ENCODE assay signal across 27 cellular contexts in genomic region chr1:37315236-37315870, GRCh38.
DNase-seq lines count a peak whose midpoint lies in the region; ATAC-seq and TF ChIP-seq lines count a peak whose summit lies in the region.
"Had no signal": no experiment of that assay in that cellular context is flagged by ENCODE, and none has a peak within 500 bp of the region (broad histone marks: within the 10 kb centered on the region; RNA-seq: fewer than 3 reads in every experiment).

No MANE protein-coding gene starts in this region.

- H3K79me1 ChIP-seq in mesenchymal stem cell (replicated peaks; ENCODE audit: low read length, poor library complexity, severe bottlenecking), result no peaks in the 10 kb centered on the region

- H3K14ac ChIP-seq in mesenchymal stem cell (ENCODE audit: low read length in 2 of 2), result no peak overlapping the region

- H3K4me1 Mint-ChIP-seq in endodermal cell (peaks cover 26% of the 10 kb centered on the region), progenitor cell of endocrine pancreas (ENCODE audit: low read depth) (peaks cover 2% of the 10 kb centered on the region)

- 0 to 30% methylated on average over 1 to 4 of the region's 5 CpGs for whole genome bisulfite sequencing in endodermal cell (ENCODE audit: insufficient coverage in 1 of 2, insufficient read length in 1 of 2), 2 experiments
- WGBS in mesenchymal stem cell, result 53% methylated on average over 2 of the region's 5 CpGs

- H3K9me3 Mint-ChIP-seq in endodermal cell, result no peaks in the 10 kb centered on the region
- H3K9me3 Mint-ChIP-seq in progenitor cell of endocrine pancreas (ENCODE audit: low read depth), result no peaks in the 10 kb centered on the region
- H3K9me3 Mint-ChIP-seq: activated CD8-positive, alpha-beta T cell treated with anti-CD3 and anti-CD28 coated beads for 36 hours; activated T-helper 1 cell treated with anti-CD3 and anti-CD28 coated beads, Interleukin-12 subunit alpha, Interleukin-12 subunit beta, Interleukin-2, Interleukin-4 antibody, amounts not matched to agents 30 ng/mL and 10 ng/mL and 1 ng/mL, durations not matched to agents 14 hours and 24 hours and 36 hours; effector memory CD8-positive, alpha-beta T cell; natural killer cell treated with Interleukin-12 subunit alpha and Interleukin-12 subunit beta and Interleukin-15 and Interleukin-18, amount 100 ng/mL, for 72 hours; stimulated activated memory B cell treated with anti-CD40 and anti-IgM and Interleukin-4, amounts not matched to agents 10 μg/mL and 1 μg/mL and 100 μg/mL, for 72 hours; type B pancreatic cell had no signal

- H3K27ac ChIP-seq in endodermal cell (ENCODE audit: low read depth, low read length), result no peak overlapping the region
- H3K27ac ChIP-seq in mesenchymal stem cell (ENCODE audit: low read length, poor library complexity, severe bottlenecking), result no peak overlapping the region
- H3K27ac ChIP-seq: C4-2B had no signal

- H3K4ac ChIP-seq in mesenchymal stem cell (ENCODE audit: low read depth in 1 of 2, low read length in 2 of 2), result no peak overlapping the region

- H3K36me3 ChIP-seq in endodermal cell (ENCODE audit: control insufficient read depth, insufficient read depth, low read length) (no peaks in the 10 kb centered on the region), mesenchymal stem cell (ENCODE audit: control insufficient read depth in 1 of 2, insufficient read depth in 2 of 2, low read depth in 1 of 2, low read length in 2 of 2) (no peaks in the 10 kb centered on the region)

- TF ChIP-seq CTCF in endodermal cell (conservative IDR thresholded peaks at IDR 0.05) (no peak), progenitor cell of endocrine pancreas (IDR thresholded peaks at IDR 0.05; ENCODE audit: unreplicated experiment) (no peak)

- H3K27me3 Mint-ChIP-seq in endodermal cell (ENCODE audit: insufficient read depth), result peaks cover 18% of the 10 kb centered on the region
- H3K27me3 Mint-ChIP-seq in progenitor cell of endocrine pancreas, result peaks cover 74% of the 10 kb centered on the region

- no peak overlapping the region for H3K4me2 ChIP-seq in mesenchymal stem cell (ENCODE audit: low read length, poor library complexity, severe bottlenecking)

- no peak overlapping the region for H2BK120ac ChIP-seq in mesenchymal stem cell (ENCODE audit: low read depth, low read length)

- H3K4me3 ChIP-seq in endodermal cell (ENCODE audit: low read length) (no peak overlapping the region), mesenchymal stem cell (ENCODE audit: insufficient read depth in 1 of 2, low read depth in 1 of 2, low read length in 2 of 2) (no peak overlapping the region)

- H2BK5ac ChIP-seq in mesenchymal stem cell (ENCODE audit: low read depth, low read length, poor library complexity, severe bottlenecking), result no peak overlapping the region

- H3K9me3 ChIP-seq in endodermal cell (ENCODE audit: control insufficient read depth, low read length) (no peaks in the 10 kb centered on the region), mesenchymal stem cell (ENCODE audit: control insufficient read depth, low read length) (no peaks in the 10 kb centered on the region)

- ATAC-seq in GM21786 (IDR thresholded peaks at IDR 0.05; ENCODE audit: unreplicated experiment) (no peak), GM18498 (IDR thresholded peaks at IDR 0.05; ENCODE audit: unreplicated experiment) (no peak)
- ATAC-seq: activated CD8-positive, alpha-beta T cell treated with anti-CD3 and anti-CD28 coated beads for 36 hours; effector memory CD8-positive, alpha-beta T cell; HepG2; natural killer cell treated with Interleukin-12 subunit alpha and Interleukin-12 subunit beta and Interleukin-15 and Interleukin-18, amount 100 ng/mL, for 72 hours; stimulated activated memory B cell treated with anti-CD40 and anti-IgM and Interleukin-4, amounts not matched to agents 10 μg/mL and 1 μg/mL and 100 μg/mL, for 72 hours had no signal

- H3K27ac Mint-ChIP-seq in endodermal cell (no peak overlapping the region), progenitor cell of endocrine pancreas (no peak overlapping the region)
- H3K27ac Mint-ChIP-seq: activated CD8-positive, alpha-beta T cell treated with anti-CD3 and anti-CD28 coated beads for 36 hours; activated T-helper 1 cell treated with anti-CD3 and anti-CD28 coated beads, Interleukin-12 subunit alpha, Interleukin-12 subunit beta, Interleukin-2, Interleukin-4 antibody, amounts not matched to agents 30 ng/mL and 10 ng/mL and 1 ng/mL, durations not matched to agents 14 hours and 24 hours and 36 hours; effector memory CD8-positive, alpha-beta T cell; HFFc6; natural killer cell treated with Interleukin-12 subunit alpha and Interleukin-12 subunit beta and Interleukin-15 and Interleukin-18, amount 100 ng/mL, for 72 hours; stimulated activated memory B cell treated with anti-CD40 and anti-IgM and Interleukin-4, amounts not matched to agents 10 μg/mL and 1 μg/mL and 100 μg/mL, for 72 hours; type B pancreatic cell had no signal

- no peak overlapping the region for H2BK15ac ChIP-seq in mesenchymal stem cell (ENCODE audit: low read depth, poor library complexity, severe bottlenecking)

- H3K27me3 ChIP-seq in endodermal cell (ENCODE audit: control insufficient read depth, insufficient read depth, low read length, poor library complexity, severe bottlenecking) (no peaks in the 10 kb centered on the region), mesenchymal stem cell (ENCODE audit: control insufficient read depth in 1 of 2, insufficient read depth in 1 of 2, low read length in 2 of 2) (peaks cover 13 to 63% of the 10 kb centered on the region in 2 experiments)

- H2AFZ ChIP-seq in mesenchymal stem cell (ENCODE audit: low read depth, low read length), result no peak overlapping the region

- H3K36me3 Mint-ChIP-seq in endodermal cell (ENCODE audit: low read depth), result no peaks in the 10 kb centered on the region
- no peaks in the 10 kb centered on the region for H3K36me3 Mint-ChIP-seq in progenitor cell of endocrine pancreas (ENCODE audit: insufficient read depth)
- H3K36me3 Mint-ChIP-seq: natural killer cell treated with Interleukin-12 subunit alpha and Interleukin-12 subunit beta and Interleukin-15 and Interleukin-18, amount 100 ng/mL, for 72 hours; stimulated activated memory B cell treated with anti-CD40 and anti-IgM and Interleukin-4, amounts not matched to agents 10 μg/mL and 1 μg/mL and 100 μg/mL, for 72 hours; type B pancreatic cell had no signal

- H3K18ac ChIP-seq in mesenchymal stem cell (ENCODE audit: low read depth in 1 of 2, low read length in 2 of 2), result no peak overlapping the region

- DNase-seq in NCI-H1417 (lab: John Stamatoyannopoulos, UW), result peak; percentile 9 to 83 (median 68)
- DNase-seq in NCI-H1417 treated with DMSO at 0.1 percent for 48 hours (lab: John Stamatoyannopoulos, UW), result no peak
- DNase-seq in NCI-H2081 (lab: John Stamatoyannopoulos, UW), result peak; percentile 58 to 78
- peak; percentile 74 for DNase-seq in endodermal cell
- no peak for DNase-seq in progenitor cell of endocrine pancreas (ENCODE audit: low spot score, unreplicated experiment)
- DNase-seq in mesenchymal stem cell, result no peak
- DNase-seq: 8988T; activated CD8-positive, alpha-beta memory T cell treated with anti-CD3 and anti-CD28 coated beads, Interleukin-2, amount 50 U/mL, for 48 hours; activated CD8-positive, alpha-beta T cell treated with anti-CD3 and anti-CD28 coated beads for 36 hours; activated naive CD4-positive, alpha-beta T cell treated with Interleukin-2 at 50 U/mL for 16 hours; cortex of kidney; DND-41; effector memory CD8-positive, alpha-beta T cell; HFFc6; MM.1S; NCI-H1694; NCI-H526; SIG-M5; substantia nigra had no signal

- H3K9ac ChIP-seq in endodermal cell (ENCODE audit: extremely low read depth, low read length, poor library complexity, severe bottlenecking), result no peak overlapping the region
- no peak overlapping the region for H3K9ac ChIP-seq in mesenchymal stem cell (ENCODE audit: low read length)

- H3K4me3 Mint-ChIP-seq in endodermal cell, result no peak overlapping the region
- no peak overlapping the region for H3K4me3 Mint-ChIP-seq in progenitor cell of endocrine pancreas (ENCODE audit: low read depth)
- H3K4me3 Mint-ChIP-seq: activated CD8-positive, alpha-beta T cell treated with anti-CD3 and anti-CD28 coated beads for 36 hours; activated T-helper 1 cell treated with anti-CD3 and anti-CD28 coated beads, Interleukin-12 subunit alpha, Interleukin-12 subunit beta, Interleukin-2, Interleukin-4 antibody, amounts not matched to agents 30 ng/mL and 10 ng/mL and 1 ng/mL, durations not matched to agents 14 hours and 24 hours and 36 hours; effector memory CD8-positive, alpha-beta T cell; HFFc6; natural killer cell treated with Interleukin-12 subunit alpha and Interleukin-12 subunit beta and Interleukin-15 and Interleukin-18, amount 100 ng/mL, for 72 hours; stimulated activated memory B cell treated with anti-CD40 and anti-IgM and Interleukin-4, amounts not matched to agents 10 μg/mL and 1 μg/mL and 100 μg/mL, for 72 hours; type B pancreatic cell had no signal

- H4K8ac ChIP-seq in mesenchymal stem cell (ENCODE audit: low read length), result no peak overlapping the region

- H3K23ac ChIP-seq in mesenchymal stem cell (ENCODE audit: low read length in 2 of 2), result no peak overlapping the region

- H2AK5ac ChIP-seq in mesenchymal stem cell (ENCODE audit: low read length, severe bottlenecking), result no peak overlapping the region

- H2BK12ac ChIP-seq in mesenchymal stem cell (ENCODE audit: low read length in 2 of 2), result no peak overlapping the region

- peaks cover 2% of the 10 kb centered on the region for H3K4me1 ChIP-seq in endodermal cell (ENCODE audit: control insufficient read depth, insufficient read depth, low read length)
- no peaks in the 10 kb centered on the region for H3K4me1 ChIP-seq in mesenchymal stem cell (ENCODE audit: control insufficient read depth, insufficient read depth, low read depth, low read length)

- H4K91ac ChIP-seq in mesenchymal stem cell (ENCODE audit: low read length), result no peak overlapping the region

Comparison
In these comparisons a context has a peak if more than half of its experiments do, and no peak if none do; other contexts are left out.
1. DNase-seq: peak in NCI-H1417 (3 of 3), NCI-H2081 (2 of 2) and endodermal cell (single experiment); none in NCI-H1417 treated with DMSO at 0.1 percent for 48 hours (single experiment), progenitor cell of endocrine pancreas (single experiment) and mesenchymal stem cell (single experiment).